In the genomic region with DNA sequence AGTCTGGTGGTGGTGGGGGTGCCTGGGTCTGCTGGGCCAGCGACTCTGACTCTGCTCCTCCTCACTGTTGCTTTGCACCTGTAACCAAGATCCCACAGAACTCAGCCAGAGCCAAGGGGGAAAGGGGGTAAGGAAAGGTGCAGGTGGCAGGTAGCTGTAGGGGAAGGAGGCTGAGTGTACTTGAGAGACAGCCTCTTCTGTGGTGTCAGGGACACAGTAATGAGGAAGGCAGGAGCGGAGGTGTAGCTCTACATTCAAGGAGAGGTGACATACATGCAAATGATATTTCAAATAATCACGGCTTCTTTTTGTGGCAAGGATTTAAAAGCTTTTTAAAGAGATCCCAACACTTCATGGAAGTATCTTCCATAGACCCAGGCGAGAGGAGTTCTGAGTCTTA, we compare ENCODE assay signal across 13 cellular contexts. TPM values are rescaled to one million over a fixed set of nuclear protein-coding genes. Genes with fewer than 3 reads are reported as not detected.
"Had no signal": no experiment of that assay in that cellular context is flagged by ENCODE, and none has a peak within 500 bp of the region (broad histone marks: within the 10 kb centered on the region; RNA-seq: fewer than 3 reads in every experiment).

No MANE protein-coding gene starts in this region.

- H3K27me3 ChIP-seq: breast epithelium, neural progenitor cell had no signal

- H3K27ac ChIP-seq: breast epithelium, neural progenitor cell, pancreas, transverse colon had no signal

- H3K36me3 Mint-ChIP-seq: neural progenitor cell had no signal

- H3K9me3 Mint-ChIP-seq: neural progenitor cell had no signal

- H3K9me3 ChIP-seq: breast epithelium, pancreas, transverse colon had no signal

- H3K27ac Mint-ChIP-seq: neural progenitor cell had no signal

- DNase-seq: activated gamma-delta T cell treated with Interleukin-2 at 50 U/mL for 16 hours, activated T-cell treated with anti-CD3 and anti-CD28 coated beads for 4 hours, pancreas, substantia nigra, transverse colon had no signal

- H3K4me3 Mint-ChIP-seq: neural progenitor cell had no signal

- ATAC-seq: pancreas had no signal

RNA-seq across cellular contexts. Expression of gene TESPA1, which starts 23.4 kb away (rescaled TPM):
- total RNA-seq: chondrocyte, dermis microvascular lymphatic vessel endothelial cell, renal cortical epithelial cell, SK-MEL-5 had no signal

RNA-seq across cellular contexts. Expression of gene NEUROD4, which starts 58.6 kb away (rescaled TPM):
- total RNA-seq: breast epithelium; chondrocyte; dermis microvascular lymphatic vessel endothelial cell; lower leg skin; pancreas; renal cortical epithelial cell; SK-MEL-5; T-helper 1 cell treated with Interleukin-12 subunit alpha and Interleukin-12 subunit beta and Interleukin-4 antibody, amounts not matched to agents 30 ng/mL and 1 ng/mL, for 36 hours; transverse colon had no signal
